24 cellular contexts compared by ENCODE assay signal in the genomic region with DNA sequence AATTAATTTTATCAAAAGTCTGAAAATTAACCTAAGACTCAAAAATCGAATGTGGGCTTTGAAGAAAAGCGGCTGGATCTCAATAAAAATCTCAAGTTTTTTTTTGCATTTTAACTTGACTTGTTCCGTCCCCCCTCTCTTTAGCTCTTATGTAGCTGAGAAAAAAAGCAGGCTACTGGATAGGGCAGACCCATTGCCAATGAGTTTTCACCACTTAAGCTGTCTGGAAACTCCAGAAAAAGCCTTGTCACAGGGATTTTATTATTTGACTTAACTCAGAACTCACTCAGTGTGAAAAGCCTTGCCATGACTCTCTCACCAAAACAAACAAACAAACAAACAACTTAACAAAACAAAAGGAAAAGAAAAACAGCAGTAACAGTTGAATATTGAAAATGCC.
"Had no signal": no experiment of that assay in that cellular context is flagged by ENCODE, and none has a peak within 500 bp of the region (broad histone marks: within the 10 kb centered on the region; RNA-seq: fewer than 3 reads in every experiment).

No MANE protein-coding gene starts in this region.

- H3K27me3 Mint-ChIP-seq: activated naive CD8-positive, alpha-beta T cell treated with anti-CD3 and anti-CD28 coated beads for 36 hours; central memory CD8-positive, alpha-beta T cell; effector memory CD8-positive, alpha-beta T cell; stimulated activated naive CD8-positive, alpha-beta T cell treated with anti-CD3 and anti-CD28 coated beads, Interleukin-15, Interleukin-2, amounts not matched to agents 100 ng/mL and 50 ng/mL, for 24 hours had no signal

- DNase-seq: activated CD4-positive, alpha-beta T cell treated with anti-CD3 and anti-CD28 coated beads, Interleukin-2, amount 50 U/mL, for 4 hours; activated CD8-positive, alpha-beta memory T cell treated with anti-CD3 and anti-CD28 coated beads, Interleukin-2, amount 50 U/mL, for 48 hours; activated naive CD4-positive, alpha-beta T cell; activated naive CD8-positive, alpha-beta T cell treated with anti-CD3 and anti-CD28 coated beads for 36 hours; activated T-cell treated with anti-CD3 and anti-CD28 coated beads, Interleukin-2, amount 50 U/mL, for 4 hours; colonic mucosa; dorsolateral prefrontal cortex; effector memory CD8-positive, alpha-beta T cell; esophagus squamous epithelium; heart left ventricle; islet precursor cell; left cardiac atrium; natural killer cell; nucleus accumbens; right cardiac atrium; stimulated activated CD4-positive, alpha-beta T cell treated with anti-CD3 and anti-CD28 coated beads, Interleukin-1b, Interleukin-23, amount 100 ng/mL, for 48 hours; substantia nigra; T-helper 9 cell; tibial artery had no signal

- ATAC-seq: activated T-cell treated with anti-CD3 and anti-CD28 coated beads, Interleukin-2, amount 50 U/mL, for 4 hours; effector memory CD8-positive, alpha-beta T cell; heart left ventricle; left cardiac atrium; natural killer cell; right cardiac atrium; WTC11 had no signal

- H3K4me3 ChIP-seq: colonic mucosa, dorsolateral prefrontal cortex, esophagus squamous epithelium, heart left ventricle, tibial artery had no signal

- H3K27ac ChIP-seq: colonic mucosa, dorsolateral prefrontal cortex, esophagus squamous epithelium, heart left ventricle, parathyroid adenoma, tibial artery had no signal

- H3K9me3 ChIP-seq: colonic mucosa, tibial artery had no signal

- H3K4me1 Mint-ChIP-seq: activated naive CD8-positive, alpha-beta T cell treated with anti-CD3 and anti-CD28 coated beads for 36 hours; central memory CD8-positive, alpha-beta T cell; natural killer cell had no signal

- H3K27me3 ChIP-seq: colonic mucosa, dorsolateral prefrontal cortex, esophagus squamous epithelium, heart left ventricle, tibial artery had no signal

- H3K36me3 ChIP-seq: colonic mucosa, esophagus squamous epithelium, heart left ventricle, tibial artery had no signal

- H3K4me3 Mint-ChIP-seq: activated naive CD8-positive, alpha-beta T cell treated with anti-CD3 and anti-CD28 coated beads for 36 hours; activated T-cell treated with anti-CD3 and anti-CD28 coated beads, Interleukin-2, amount 50 U/mL, for 4 hours; central memory CD8-positive, alpha-beta T cell; effector memory CD8-positive, alpha-beta T cell; natural killer cell; stimulated activated naive CD8-positive, alpha-beta T cell treated with anti-CD3 and anti-CD28 coated beads, Interleukin-15, Interleukin-2, amounts not matched to agents 100 ng/mL and 50 ng/mL, for 24 hours; WTC11 had no signal

- H3K36me3 Mint-ChIP-seq: activated naive CD8-positive, alpha-beta T cell treated with anti-CD3 and anti-CD28 coated beads for 36 hours; WTC11 had no signal

- H3K27ac Mint-ChIP-seq: activated naive CD8-positive, alpha-beta T cell treated with anti-CD3 and anti-CD28 coated beads for 36 hours; activated T-helper 2 cell treated with anti-CD3 and anti-CD28 coated beads, Interferon-gamma antibody, Interleukin-2, Interleukin-4, amounts not matched to agents 10 μg/mL and 5 μg/mL and 100 μg/mL, durations not matched to agents 14 hours and 24 hours and 36 hours; effector memory CD8-positive, alpha-beta T cell; natural killer cell; stimulated activated naive CD8-positive, alpha-beta T cell treated with anti-CD3 and anti-CD28 coated beads, Interleukin-15, Interleukin-2, amounts not matched to agents 100 ng/mL and 50 ng/mL, for 24 hours; WTC11 had no signal

- H3K4me1 ChIP-seq: colonic mucosa, esophagus squamous epithelium, heart left ventricle, parathyroid adenoma, tibial artery had no signal
